In genomic region chr2:226905718-226906438, GRCh38 we compare ENCODE assay signal across 1 cellular context.
TF ChIP-seq lines count a peak whose summit lies in the region.

No MANE protein-coding gene starts in this region.

TF ChIP-seq in GM12878, 131 proteins besides CTCF, POLR2A, EP300 and RAD21 (continued from another document):
- no peak for TF ChIP-seq MLLT1 (IDR thresholded peaks at IDR 0.05)
- TF ChIP-seq DPF2 (IDR thresholded peaks at IDR 0.05), result peak; percentile 30; the same call in 1 of the 2 replicates
- TF ChIP-seq HDAC2 (IDR thresholded peaks at IDR 0.05), result no peak
- TF ChIP-seq EED (IDR thresholded peaks at IDR 0.05; ENCODE audit: low read depth), result peak; percentile 35
- no peak for TF ChIP-seq E4F1 (IDR thresholded peaks at IDR 0.05; ENCODE audit: borderline replicate concordance, partially characterized antibody)
- peak in 1 of 2 experiments; percentile 49; a peak in 2 of 3 replicates for TF ChIP-seq EGR1 (IDR thresholded peaks at IDR 0.05; ENCODE audit: borderline replicate concordance in 1 of 2, low read depth in 2 of 2, low read length in 2 of 2)
- TF ChIP-seq E2F8 (IDR thresholded peaks at IDR 0.05; ENCODE audit: low read depth, partially characterized antibody), result no peak
- peak; percentile 86 for TF ChIP-seq MTA3 (IDR thresholded peaks at IDR 0.05; ENCODE audit: borderline replicate concordance, low read length)
- TF ChIP-seq FOXM1 (IDR thresholded peaks at IDR 0.05; ENCODE audit: low read depth, low read length), result no peak; the same call in 1 of the 2 replicates
- no peak for TF ChIP-seq PML (IDR thresholded peaks at IDR 0.05; ENCODE audit: low read length)
- no peak for TF ChIP-seq HCFC1 (IDR thresholded peaks at IDR 0.05; ENCODE audit: low read length)
